ENCODE assay signal across 8 cellular contexts in genomic region chr16:84607694-84608093, GRCh38. TPM values are rescaled to one million over a fixed set of nuclear protein-coding genes. Genes with fewer than 3 reads are reported as not detected.
DNase-seq lines count a peak whose midpoint lies in the region; ATAC-seq and TF ChIP-seq lines count a peak whose summit lies in the region.

No MANE protein-coding gene starts in this region.

- no peaks in the 10 kb centered on the region for H3K9me3 ChIP-seq in duodenal mucosa (ENCODE audit: control insufficient read depth in 1 of 2, low read length in 2 of 2)

- in situ Hi-C loops in G401 (cut with HindIII; ENCODE audit: low sequenced_read_pairs) = no loop called here

- peak overlapping the region; percentile 95 to 100 (median 98) for H3K27ac Mint-ChIP-seq in CD14-positive monocyte

- peaks cover 25 to 35% of the 10 kb centered on the region in 2 donors for H3K4me1 ChIP-seq in duodenal mucosa (ENCODE audit: control insufficient read depth in 1 of 2, insufficient read depth in 2 of 2, low read length in 2 of 2)

- H3K36me3 ChIP-seq in duodenal mucosa (ENCODE audit: control insufficient read depth in 1 of 2, insufficient read depth in 2 of 2, low read length in 2 of 2) = peaks cover 0 to 30% of the 10 kb centered on the region in 2 donors

- H3K27me3 Mint-ChIP-seq in CD14-positive monocyte (ENCODE audit: low read depth in 3 of 3) = peaks cover 0 to 2% (median 0%) of the 10 kb centered on the region in 3 donors

- H3K27ac ChIP-seq in duodenal mucosa (ENCODE audit: low read depth, low read length) = peak overlapping the region; percentile 58
- H3K27ac ChIP-seq in coronary artery = peak overlapping the region in 1 of 2 donors; percentile 58

- peak overlapping the region; percentile 52 to 91 for H3K4me3 Mint-ChIP-seq in CD14-positive monocyte

- no peak for TF ChIP-seq CTCF in CD14-positive monocyte (IDR thresholded peaks at IDR 0.05)
- TF ChIP-seq CTCF in coronary artery (IDR thresholded peaks at IDR 0.05) = no peak

- no peaks in the 10 kb centered on the region for H3K27me3 ChIP-seq in duodenal mucosa (ENCODE audit: control insufficient read depth in 1 of 2, insufficient read depth in 2 of 2, low read length in 2 of 2)

- peaks cover 85 to 91% of the 10 kb centered on the region in 2 donors for H3K36me3 Mint-ChIP-seq in CD14-positive monocyte

- H3K4me3 ChIP-seq in duodenal mucosa (ENCODE audit: low read depth in 1 of 2, low read length in 2 of 2) = no peak overlapping the region
- no peak overlapping the region for H3K4me3 ChIP-seq in coronary artery

- H3K9ac ChIP-seq in duodenal mucosa (ENCODE audit: low read depth in 1 of 2, low read length in 2 of 2) = no peak overlapping the region

- DNase-seq in CD14-positive monocyte (ENCODE audit: low spot score) (peak; percentile 77), Kasumi-1 (lab: John Stamatoyannopoulos, UW) (peak; percentile 97 to 98), coronary artery (ENCODE audit: low spot score) (no peak), G401 (ENCODE audit: low spot score) (no peak), NCI-H1694 (lab: John Stamatoyannopoulos, UW) (no peak)

- intact Hi-C loops in CD14-positive monocyte (cut with micrococcal nuclease) = loop anchor here in 1 of 2 donors (1.0 kb wide), 1 partner anchor 7 kb away; no protein-coding TSS in a partner anchor

- ATAC-seq in GM19372 (IDR thresholded peaks at IDR 0.05; ENCODE audit: low read depth, unreplicated experiment) = peak; percentile 70
- ATAC-seq in GM21619 (IDR thresholded peaks at IDR 0.05; ENCODE audit: unreplicated experiment) = no peak

- H3K9me3 Mint-ChIP-seq in CD14-positive monocyte = peaks cover 24 to 41% (median 27%) of the 10 kb centered on the region in 7 donors

- peaks cover 94% of the 10 kb centered on the region for H3K4me1 Mint-ChIP-seq in CD14-positive monocyte

RNA-seq across cellular contexts. Expression of gene COTL1, which starts 10.2 kb away (rescaled TPM):
- polyA plus RNA-seq in CD14-positive monocyte = 1,000 to 10,000 TPM; 1,643 to 1,843 TPM
- total RNA-seq in G401 (2014; rRNA removed; shearing (Covaris generic)) = 69.0 and 79.9 TPM in 2 replicates

RNA-seq across cellular contexts. Expression of gene KLHL36, which starts 40.6 kb away (rescaled TPM):
- polyA plus RNA-seq in CD14-positive monocyte = 10 to 100 TPM; 12.1 to 14.2 TPM
- total RNA-seq in G401 (2014; rRNA removed; shearing (Covaris generic)) = 29.7 and 35.2 TPM in 2 replicates

Comparison
In these comparisons a context has a peak if more than half of its experiments do, and no peak if none do; other contexts are left out.
1. DNase-seq: peak in CD14-positive monocyte (single experiment) and Kasumi-1 (2 of 2); none in coronary artery (single experiment), G401 (single experiment) and NCI-H1694 (single experiment).